ENCODE assay signal across 2 cellular contexts in genomic region chr15:58492661-58493397, GRCh38.
TF ChIP-seq lines count a peak whose summit lies in the region.

No MANE protein-coding gene starts in this region.

TF ChIP-seq in HepG2, 621 proteins besides CTCF, POLR2A, EP300 and RAD21:
- peak; percentile 99 for TF ChIP-seq MAFK (conservative IDR thresholded peaks at IDR 0.05 in 1 of 2, IDR thresholded peaks at IDR 0.05 in 1 of 2; ENCODE audit: low read length in 2 of 2)
- TF ChIP-seq MAFG (CRISPR knock-in tag; IDR thresholded peaks at IDR 0.05): peak; percentile 78
- TF ChIP-seq ZNF720 (CRISPR knock-in tag; IDR thresholded peaks at IDR 0.05): no peak
- peak; percentile 91 for TF ChIP-seq NFE2L2 (IDR thresholded peaks at IDR 0.05; ENCODE audit: low read length)
- TF ChIP-seq IKZF1 (IDR thresholded peaks at IDR 0.05): no peak
- TF ChIP-seq MAFF (IDR thresholded peaks at IDR 0.05; ENCODE audit: low read depth, low read length): peak; percentile 99

TF ChIP-seq in SK-N-SH, 30 proteins besides CTCF, POLR2A, EP300 and RAD21:
- TF ChIP-seq ZBTB33 (IDR thresholded peaks at IDR 0.05; ENCODE audit: borderline replicate concordance, low read depth) (no peak), SMC3 (IDR thresholded peaks at IDR 0.05; ENCODE audit: low read depth, low read length) (no peak), REST (IDR thresholded peaks at IDR 0.05; ENCODE audit: low read depth, low read length) (no peak), CHD2 (IDR thresholded peaks at IDR 0.05; ENCODE audit: low read length, partially characterized antibody) (no peak), GABPA (IDR thresholded peaks at IDR 0.05; ENCODE audit: low read depth) (no peak), EZH2phosphoT487 (IDR thresholded peaks at IDR 0.05; ENCODE audit: borderline replicate concordance, low read depth) (no peak), PBX3 (IDR thresholded peaks at IDR 0.05) (no peak), SIN3A (IDR thresholded peaks at IDR 0.05; ENCODE audit: borderline replicate concordance, low read depth, low read length) (no peak), RXRA (IDR thresholded peaks at IDR 0.05; ENCODE audit: borderline replicate concordance, low read depth) (no peak), YY1 (IDR thresholded peaks at IDR 0.05; ENCODE audit: low read depth) (no peak), TCF12 (IDR thresholded peaks at IDR 0.05) (no peak)
